In genomic region chr15:38690737-38691332, GRCh38 we compare ENCODE assay signal across 8 cellular contexts.
DNase-seq lines count a peak whose midpoint lies in the region; ATAC-seq and TF ChIP-seq lines count a peak whose summit lies in the region.

No MANE protein-coding gene starts in this region.

- ATAC-seq in GM18502 (IDR thresholded peaks at IDR 0.05; ENCODE audit: poor library complexity, unreplicated experiment) = peak; percentile 46
- peak; percentile 85 for ATAC-seq in upper lobe of right lung

- H3K27ac ChIP-seq in ovary = no peak overlapping the region
- no peak overlapping the region for H3K27ac ChIP-seq in upper lobe of right lung

- in situ Hi-C loops in ACHN (cut with HindIII; ENCODE audit: low pct_ligation_motif_present, low pct_unique_long_range_greater_than_20kb, low sequenced_read_pairs) = no loop called here

- H3K27me3 ChIP-seq in ovary (no peaks in the 10 kb centered on the region), upper lobe of right lung (no peaks in the 10 kb centered on the region)

- DNase-seq in ACHN (peak; percentile 65), HuH-7 (ENCODE audit: low spot score) (peak; percentile 13), SHP77 (lab: John Stamatoyannopoulos, UW) (peak; percentile 16 to 54), foreskin melanocyte (peak; percentile 63), ovary (peak; percentile 20 to 49 (median 46)), upper lobe of right lung (no peak)
- peak; percentile 65 for DNase-seq in activated effector memory CD4-positive, alpha-beta T cell treated with Interleukin-2 at 50 U/mL for 16 hours

- H3K4me1 ChIP-seq in ovary (ENCODE audit: insufficient read depth) = no peaks in the 10 kb centered on the region
- H3K4me1 ChIP-seq in upper lobe of right lung = no peaks in the 10 kb centered on the region

- TF ChIP-seq CTCF in ovary (IDR thresholded peaks at IDR 0.05) (peak; percentile 25 to 48 (median 42)), upper lobe of right lung (IDR thresholded peaks at IDR 0.05) (peak; percentile 83)

- H3K4me3 ChIP-seq in ovary (no peak overlapping the region), upper lobe of right lung (no peak overlapping the region)

- no peaks in the 10 kb centered on the region for H3K9me3 ChIP-seq in ovary
- no peaks in the 10 kb centered on the region for H3K9me3 ChIP-seq in upper lobe of right lung

- 20 to 22% (median 21%) methylated on average over 4 of the region's 4 CpGs for WGBS in ovary, 3 donors

- H3K36me3 ChIP-seq in ovary = no peaks in the 10 kb centered on the region
- no peaks in the 10 kb centered on the region for H3K36me3 ChIP-seq in upper lobe of right lung

- no peak for TF ChIP-seq POLR2A in ovary (IDR thresholded peaks at IDR 0.05)

- no peak for TF ChIP-seq EP300 in ovary (IDR thresholded peaks at IDR 0.05)

- intact Hi-C loops in ovary (cut with DNase I) = no loop called here
- intact Hi-C loops in upper lobe of right lung (cut with DNase I) = no loop called here
